Comparison of ENCODE assay signal across 19 cellular contexts in genomic region chr3:111735912-111736311, GRCh38.
DNase-seq lines count a peak whose midpoint lies in the region; ATAC-seq and TF ChIP-seq lines count a peak whose summit lies in the region.
"Had no signal": no experiment of that assay in that cellular context is flagged by ENCODE, and none has a peak within 500 bp of the region (broad histone marks: within the 10 kb centered on the region; RNA-seq: fewer than 3 reads in every experiment).

No MANE protein-coding gene starts in this region.

- no peak for TF ChIP-seq CTCF in heart right ventricle (IDR thresholded peaks at IDR 0.05)
- TF ChIP-seq CTCF in chondrocyte (IDR thresholded peaks at IDR 0.05): no peak
- no peak for TF ChIP-seq CTCF in WTC11 (IDR thresholded peaks at IDR 0.05)

- no peaks in the 10 kb centered on the region for H3K27me3 ChIP-seq in heart right ventricle
- H3K27me3 ChIP-seq in right cardiac atrium (ENCODE audit: control insufficient read depth, insufficient read depth): no peaks in the 10 kb centered on the region
- H3K27me3 ChIP-seq: cardiac muscle cell, tibial artery had no signal

- no peak overlapping the region for H3K4me3 ChIP-seq in heart right ventricle
- no peak overlapping the region for H3K4me3 ChIP-seq in right cardiac atrium (ENCODE audit: low read length)
- H3K4me3 ChIP-seq in mesodermal cell (ENCODE audit: extremely low read depth, insufficient read depth, low read length, poor library complexity, severe bottlenecking): no peak overlapping the region
- H3K4me3 ChIP-seq: cardiac muscle cell, tibial artery had no signal

- no peaks in the 10 kb centered on the region for H3K36me3 ChIP-seq in heart right ventricle
- H3K36me3 ChIP-seq in mesodermal cell (ENCODE audit: control insufficient read depth, insufficient read depth, low read length): no peaks in the 10 kb centered on the region
- H3K36me3 ChIP-seq: cardiac muscle cell, tibial artery, WERI-Rb-1 had no signal

- peaks cover 63% of the 10 kb centered on the region for H3K4me1 Mint-ChIP-seq in chondrocyte (ENCODE audit: low read depth)
- no peaks in the 10 kb centered on the region for H3K4me1 Mint-ChIP-seq in WTC11
- H3K4me1 Mint-ChIP-seq: memory B cell, T-cell had no signal

- H3K27me3 Mint-ChIP-seq in chondrocyte (ENCODE audit: low read depth) (no peaks in the 10 kb centered on the region), WTC11 (ENCODE audit: low read depth) (no peaks in the 10 kb centered on the region)
- H3K27me3 Mint-ChIP-seq: activated naive CD8-positive, alpha-beta T cell treated with anti-CD3 and anti-CD28 coated beads, Interleukin-2, amount 10 ng/mL, durations not matched to agents 7 days and 5 days; memory B cell; T-cell had no signal

- H3K27ac Mint-ChIP-seq in chondrocyte (ENCODE audit: unreplicated experiment): peak overlapping the region; percentile 87
- H3K27ac Mint-ChIP-seq in WTC11: no peak overlapping the region
- H3K27ac Mint-ChIP-seq: activated naive CD8-positive, alpha-beta T cell treated with anti-CD3 and anti-CD28 coated beads, Interleukin-2, amount 10 ng/mL, durations not matched to agents 7 days and 5 days; activated T-cell treated with anti-CD3 and anti-CD28 coated beads, Interleukin-2, amount 50 U/mL, for 72 hours; CD8-positive, alpha-beta T cell; memory B cell; nephron progenitor cell; T-cell had no signal

- CTCF ChIA-PET in WTC11 (lab: Charles Lee): no interaction called here

- no peak for ATAC-seq in heart right ventricle
- ATAC-seq in right cardiac atrium: no peak
- ATAC-seq in HG03457 (IDR thresholded peaks at IDR 0.05; ENCODE audit: unreplicated experiment): no peak
- no peak for ATAC-seq in WTC11
- ATAC-seq: CD8-positive, alpha-beta T cell; T-cell had no signal

- no peak overlapping the region for H3K4me3 Mint-ChIP-seq in chondrocyte (ENCODE audit: unreplicated experiment)
- no peak overlapping the region for H3K4me3 Mint-ChIP-seq in WTC11
- H3K4me3 Mint-ChIP-seq: activated naive CD8-positive, alpha-beta T cell treated with anti-CD3 and anti-CD28 coated beads, Interleukin-2, amount 10 ng/mL, durations not matched to agents 7 days and 5 days; activated T-cell treated with anti-CD3 and anti-CD28 coated beads, Interleukin-2, amount 50 U/mL, for 72 hours; CD8-positive, alpha-beta T cell; memory B cell; nephron progenitor cell; T-cell had no signal

- H3K36me3 Mint-ChIP-seq in chondrocyte (ENCODE audit: low read depth): no peaks in the 10 kb centered on the region
- peaks cover 7% of the 10 kb centered on the region for H3K36me3 Mint-ChIP-seq in WTC11
- H3K36me3 Mint-ChIP-seq: CD8-positive, alpha-beta T cell; memory B cell had no signal

- intact Hi-C loops in heart right ventricle (cut with DNase I): loop anchor here in 6 of 10 donors (2.0 to 5.0 kb wide), 5 partner anchors 46 to 176 kb away; no protein-coding TSS in a partner anchor
- intact Hi-C loops in right cardiac atrium (cut with DNase I): loop anchor here in 1 of 4 donors (10.0 kb wide), 1 partner anchor 129 kb away; no protein-coding TSS in a partner anchor

- POLR2A ChIA-PET in WTC11 (lab: Charles Lee): no interaction called here

- peak overlapping the region in 9 of 10 donors; percentile 4 to 93 (median 79) for H3K27ac ChIP-seq in heart right ventricle
- no peak overlapping the region for H3K27ac ChIP-seq in right cardiac atrium (ENCODE audit: low read length)
- peak overlapping the region; percentile 95 for H3K27ac ChIP-seq in mesodermal cell (ENCODE audit: low read depth, low read length, severe bottlenecking)
- H3K27ac ChIP-seq: cardiac muscle cell, WERI-Rb-1 had no signal

- H3K9me3 Mint-ChIP-seq in chondrocyte (ENCODE audit: low read depth) (peaks cover 3% of the 10 kb centered on the region), WTC11 (peaks cover 9% of the 10 kb centered on the region)
- H3K9me3 Mint-ChIP-seq: activated naive CD8-positive, alpha-beta T cell treated with anti-CD3 and anti-CD28 coated beads, Interleukin-2, amount 10 ng/mL, durations not matched to agents 7 days and 5 days; CD8-positive, alpha-beta T cell; T-cell had no signal

- DNase-seq in heart right ventricle: no peak
- no peak for DNase-seq in right cardiac atrium
- no peak for DNase-seq in chondrocyte (ENCODE audit: low spot score)
- no peak for DNase-seq in SHP77 (lab: John Stamatoyannopoulos, UW)
- DNase-seq in WTC11 (ENCODE audit: low spot score): no peak
- no peak for DNase-seq in D341Med (ENCODE audit: low spot score)
- DNase-seq: activated naive CD8-positive, alpha-beta T cell treated with anti-CD3 and anti-CD28 coated beads, Interleukin-2, amount 10 ng/mL, durations not matched to agents 7 days and 5 days; activated T-cell treated with anti-CD3 and anti-CD28 coated beads, Interleukin-2, amount 50 U/mL, for 72 hours; CD8-positive, alpha-beta T cell; head of caudate nucleus; nephron progenitor cell; RPMI8226; T-cell; tibial artery; WERI-Rb-1 had no signal

- H3K9me3 ChIP-seq in heart right ventricle (no peaks in the 10 kb centered on the region), right cardiac atrium (ENCODE audit: control insufficient read depth, low read length) (no peaks in the 10 kb centered on the region), mesodermal cell (ENCODE audit: control insufficient read depth, low read length) (peaks cover 6% of the 10 kb centered on the region)
- H3K9me3 ChIP-seq: tibial artery had no signal

- 60 to 72% methylated on average over 1 of the region's 1 CpG for WGBS in heart right ventricle, 2 donors
- 77% methylated on average over 1 of the region's 1 CpG for WGBS in right cardiac atrium
- WGBS in mesodermal cell (ENCODE audit: insufficient coverage in 2 of 2), 2 experiments: no CpG with 5 or more reads among the region's 1 CpG

- H3K4me1 ChIP-seq in heart right ventricle: peaks cover 0 to 61% (median 54%) of the 10 kb centered on the region in 9 donors
- peaks cover 12% of the 10 kb centered on the region for H3K4me1 ChIP-seq in right cardiac atrium (ENCODE audit: control insufficient read depth, insufficient read depth, low read length)
- H3K4me1 ChIP-seq in mesodermal cell (ENCODE audit: control insufficient read depth, insufficient read depth, low read length, poor library complexity, severe bottlenecking): peaks cover 41% of the 10 kb centered on the region

TF ChIP-seq in WTC11, 78 proteins besides CTCF, POLR2A, EP300 and RAD21:
- TF ChIP-seq, protein P1, sequence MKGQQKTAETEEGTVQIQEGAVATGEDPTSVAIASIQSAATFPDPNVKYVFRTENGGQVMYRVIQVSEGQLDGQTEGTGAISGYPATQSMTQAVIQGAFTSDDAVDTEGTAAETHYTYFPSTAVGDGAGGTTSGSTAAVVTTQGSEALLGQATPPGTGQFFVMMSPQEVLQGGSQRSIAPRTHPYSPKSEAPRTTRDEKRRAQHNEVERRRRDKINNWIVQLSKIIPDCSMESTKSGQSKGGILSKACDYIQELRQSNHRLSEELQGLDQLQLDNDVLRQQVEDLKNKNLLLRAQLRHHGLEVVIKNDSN (CRISPR knock-in tag; IDR thresholded peaks at IDR 0.05): no peak
- TF ChIP-seq CREB1 (CRISPR knock-in tag; IDR thresholded peaks at IDR 0.05) (no peak), ATF2 (CRISPR knock-in tag; IDR thresholded peaks at IDR 0.05; ENCODE audit: borderline replicate concordance, low read depth) (no peak), E2F5 (CRISPR knock-in tag; IDR thresholded peaks at IDR 0.05) (no peak)
